Comparison of ENCODE assay signal across 9 cellular contexts in genomic region chr9:129968690-129969485, GRCh38.
DNase-seq lines count a peak whose midpoint lies in the region; ATAC-seq and TF ChIP-seq lines count a peak whose summit lies in the region.
"Had no signal": no experiment of that assay in that cellular context is flagged by ENCODE, and none has a peak within 500 bp of the region (broad histone marks: within the 10 kb centered on the region; RNA-seq: fewer than 3 reads in every experiment).

No MANE protein-coding gene starts in this region.

- intact Hi-C loops in activated CD4-positive, alpha-beta memory T cell treated with anti-CD3 and anti-CD28 coated beads for 36 hours (cut with micrococcal nuclease) = no loop called here
- intact Hi-C loops in stomach (cut with DNase I; ENCODE audit: low total_unique reads) = no loop called here

- no peaks in the 10 kb centered on the region for H3K27me3 ChIP-seq in foreskin keratinocyte
- no peaks in the 10 kb centered on the region for H3K27me3 ChIP-seq in stomach

- H3K4me3 Mint-ChIP-seq in T-helper 1 cell treated with Interleukin-12 subunit alpha and Interleukin-12 subunit beta and Interleukin-4 antibody, amounts not matched to agents 30 μg/mL and 1 μg/mL, for 36 hours = no peak overlapping the region
- no peak overlapping the region for H3K4me3 Mint-ChIP-seq in activated CD4-positive, alpha-beta memory T cell treated with anti-CD3 and anti-CD28 coated beads for 36 hours

- H3K4me1 ChIP-seq in foreskin keratinocyte = peaks cover 13% of the 10 kb centered on the region
- peaks cover 28 to 65% (median 41%) of the 10 kb centered on the region in 4 donors for H3K4me1 ChIP-seq in stomach

- WGBS in stomach, 5 donors = 13 to 22% (median 18%) methylated on average over 4 of the region's 4 CpGs

- TF ChIP-seq CTCF in foreskin keratinocyte (conservative IDR thresholded peaks at IDR 0.05) = no peak
- TF ChIP-seq CTCF in stomach (IDR thresholded peaks at IDR 0.05) = no peak

- no peaks in the 10 kb centered on the region for H3K9me3 ChIP-seq in stomach

- TF ChIP-seq POLR2A in stomach (IDR thresholded peaks at IDR 0.05) = no peak

- ATAC-seq in foreskin keratinocyte = peak; percentile 61
- ATAC-seq in HG03108 (IDR thresholded peaks at IDR 0.05; ENCODE audit: unreplicated experiment) = no peak
- no peak for ATAC-seq in HG02763 (IDR thresholded peaks at IDR 0.05; ENCODE audit: unreplicated experiment)

- peak overlapping the region; percentile 63 for H3K27ac Mint-ChIP-seq in T-helper 1 cell treated with Interleukin-12 subunit alpha and Interleukin-12 subunit beta and Interleukin-4 antibody, amounts not matched to agents 30 μg/mL and 1 μg/mL, for 36 hours
- peak overlapping the region; percentile 74 for H3K27ac Mint-ChIP-seq in activated CD4-positive, alpha-beta memory T cell treated with anti-CD3 and anti-CD28 coated beads for 36 hours

- no peaks in the 10 kb centered on the region for H3K9me3 Mint-ChIP-seq in T-helper 1 cell treated with Interleukin-12 subunit alpha and Interleukin-12 subunit beta and Interleukin-4 antibody, amounts not matched to agents 30 μg/mL and 1 μg/mL, for 36 hours
- no peaks in the 10 kb centered on the region for H3K9me3 Mint-ChIP-seq in activated CD4-positive, alpha-beta memory T cell treated with anti-CD3 and anti-CD28 coated beads for 36 hours

- TF ChIP-seq EP300 in stomach (IDR thresholded peaks at IDR 0.05) = no peak

- POLR2A ChIA-PET in activated CD4-positive, alpha-beta memory T cell treated with anti-CD3 and anti-CD28 coated beads for 36 hours (lab: Charles Lee) = interaction anchor here (1.0 to 1.3 kb wide), 2 partner anchors 12 to 74 kb away, joined by 4 read pairs; no protein-coding TSS in a partner anchor

- H3K36me3 Mint-ChIP-seq in T-helper 1 cell treated with Interleukin-12 subunit alpha and Interleukin-12 subunit beta and Interleukin-4 antibody, amounts not matched to agents 30 μg/mL and 1 μg/mL, for 36 hours (ENCODE audit: low read depth) = peaks cover 34% of the 10 kb centered on the region
- H3K36me3 Mint-ChIP-seq in activated CD4-positive, alpha-beta memory T cell treated with anti-CD3 and anti-CD28 coated beads for 36 hours = peaks cover 45% of the 10 kb centered on the region

- no peaks in the 10 kb centered on the region for H3K27me3 Mint-ChIP-seq in T-helper 1 cell treated with Interleukin-12 subunit alpha and Interleukin-12 subunit beta and Interleukin-4 antibody, amounts not matched to agents 30 μg/mL and 1 μg/mL, for 36 hours (ENCODE audit: low read depth)
- no peaks in the 10 kb centered on the region for H3K27me3 Mint-ChIP-seq in activated CD4-positive, alpha-beta memory T cell treated with anti-CD3 and anti-CD28 coated beads for 36 hours

- H3K4me3 ChIP-seq in stomach = no peak overlapping the region

- H3K4me1 Mint-ChIP-seq in T-helper 1 cell treated with Interleukin-12 subunit alpha and Interleukin-12 subunit beta and Interleukin-4 antibody, amounts not matched to agents 30 μg/mL and 1 μg/mL, for 36 hours (ENCODE audit: low read depth) = peaks cover 37% of the 10 kb centered on the region
- H3K4me1 Mint-ChIP-seq in activated CD4-positive, alpha-beta memory T cell treated with anti-CD3 and anti-CD28 coated beads for 36 hours (ENCODE audit: low read depth) = peaks cover 57% of the 10 kb centered on the region

- CTCF ChIA-PET in activated CD4-positive, alpha-beta memory T cell treated with anti-CD3 and anti-CD28 coated beads for 36 hours (lab: Charles Lee) = no interaction called here

- peaks cover 2 to 41% (median 25%) of the 10 kb centered on the region in 4 donors for H3K36me3 ChIP-seq in stomach

- H3K27ac ChIP-seq in foreskin keratinocyte = no peak overlapping the region
- H3K27ac ChIP-seq in stomach = peak overlapping the region in 4 of 5 donors; percentile 50 to 92 (median 89)

- DNase-seq in T-helper 1 cell (no peak), foreskin keratinocyte (peak; percentile 46 to 68), stomach (no peak), NCI-H2029 (lab: John Stamatoyannopoulos, UW) (no peak)
- DNase-seq in activated CD4-positive, alpha-beta memory T cell treated with anti-CD3 and anti-CD28 coated beads for 36 hours = no peak
- DNase-seq: ACHN had no signal

Comparison
In these comparisons a context has a peak if more than half of its experiments do, and no peak if none do; other contexts are left out.
1. DNase-seq: peak in foreskin keratinocyte (2 of 2); none in T-helper 1 cell (0 of 5), activated CD4-positive, alpha-beta memory T cell treated with anti-CD3 and anti-CD28 coated beads for 36 hours (single experiment), stomach (single experiment) and NCI-H2029 (single experiment).